Comparison of ENCODE assay signal across 10 cellular contexts in genomic region chr11:134277176-134278001, GRCh38. TPM values are rescaled to one million over a fixed set of nuclear protein-coding genes. Genes with fewer than 3 reads are reported as not detected.
DNase-seq lines count a peak whose midpoint lies in the region; ATAC-seq, FAIRE-seq and TF ChIP-seq lines count a peak whose summit lies in the region.
"Had no signal": no experiment of that assay in that cellular context is flagged by ENCODE, and none has a peak within 500 bp of the region (broad histone marks: within the 10 kb centered on the region; RNA-seq: fewer than 3 reads in every experiment).

No MANE protein-coding gene starts in this region.

- no peaks in the 10 kb centered on the region for H3K79me2 ChIP-seq in K562 (ENCODE audit: control insufficient read depth, insufficient read depth, low read length)

- no peak overlapping the region for H3K4me2 ChIP-seq in K562 (ENCODE audit: insufficient read depth, low read length)
- H3K4me2 ChIP-seq in mesenchymal stem cell (ENCODE audit: low read length, poor library complexity, severe bottlenecking): peak overlapping the region; percentile 98

- no peak overlapping the region for H2BK12ac ChIP-seq in mesenchymal stem cell (ENCODE audit: low read length in 2 of 2)

- TF ChIP-seq CTCF in right atrium auricular region (IDR thresholded peaks at IDR 0.05) (no peak), K562 (IDR thresholded peaks at IDR 0.05 in 2 of 3, conservative IDR thresholded peaks at IDR 0.05 in 1 of 3; ENCODE audit: insufficient read depth in 2 of 3, low read depth in 1 of 3, low read length in 3 of 3) (no peak)

- no peak overlapping the region for H3K14ac ChIP-seq in mesenchymal stem cell (ENCODE audit: low read length in 2 of 2)

- peak overlapping the region in 1 of 2 experiments; percentile 77 for H3K23ac ChIP-seq in mesenchymal stem cell (ENCODE audit: low read length in 2 of 2)

- ATAC-seq in left cardiac atrium (no peak), K562 (no peak), HG02610 (IDR thresholded peaks at IDR 0.05; ENCODE audit: unreplicated experiment) (no peak)

- no peak for TF ChIP-seq RAD21 in K562 (CRISPR knock-in tag; conservative IDR thresholded peaks at IDR 0.05 in 1 of 2, IDR thresholded peaks at IDR 0.05 in 1 of 2)

- H4K8ac ChIP-seq in mesenchymal stem cell (ENCODE audit: low read length): no peak overlapping the region

- H2BK5ac ChIP-seq in mesenchymal stem cell (ENCODE audit: low read depth, low read length, poor library complexity, severe bottlenecking): no peak overlapping the region

- H2BK120ac ChIP-seq in mesenchymal stem cell (ENCODE audit: low read depth, low read length): no peak overlapping the region

- no peak overlapping the region for H2BK15ac ChIP-seq in mesenchymal stem cell (ENCODE audit: low read depth, poor library complexity, severe bottlenecking)

- in situ Hi-C loops in K562 (cut with MboI): no loop called here

- H4K20me1 ChIP-seq in K562 (replicated peaks; ENCODE audit: control insufficient read depth, insufficient read depth, low read length): 0 out of 2 replicates have a peak, but pooled peaks cover under 1% of the 10 kb centered on the region

- no peak overlapping the region for H2AK5ac ChIP-seq in mesenchymal stem cell (ENCODE audit: low read length, severe bottlenecking)

- no peak for TF ChIP-seq POLR2A in K562 (conservative IDR thresholded peaks at IDR 0.05)

- no peak overlapping the region for H4K91ac ChIP-seq in mesenchymal stem cell (ENCODE audit: low read length)

- CTCF ChIA-PET in K562 (lab: Yijun Ruan, JAX; ENCODE audit: low intra/inter-chr PET ratio): no interaction called here

- H2AFZ ChIP-seq in K562 (ENCODE audit: low read depth, low read length) (no peak overlapping the region), mesenchymal stem cell (ENCODE audit: low read depth, low read length) (no peak overlapping the region)

- no peak overlapping the region for H3K27ac ChIP-seq in right atrium auricular region
- H3K27ac ChIP-seq in K562 (ENCODE audit: extremely low read depth, low read depth, low read length): no peak overlapping the region
- H3K27ac ChIP-seq in mesenchymal stem cell (ENCODE audit: low read length, poor library complexity, severe bottlenecking): no peak overlapping the region

- DNase-seq in right atrium auricular region (ENCODE audit: low spot score) (peak; percentile 32), left cardiac atrium (no peak), K562 (ENCODE audit: extremely low read depth in 1 of 4, low spot score in 3 of 4) (peak in 1 of 4 experiments; percentile 6), mesenchymal stem cell (no peak), Kasumi-1 (lab: John Stamatoyannopoulos, UW) (no peak), NCI-H446 treated with DMSO at 0.1 percent for 48 hours (lab: John Stamatoyannopoulos, UW) (no peak), RCC 7860 (ENCODE audit: low spot score) (no peak)
- DNase-seq: DMS 273 treated with DMSO at 0.1 percent for 48 hours; stimulated activated CD4-positive, alpha-beta T cell treated with anti-CD3 and anti-CD28 coated beads, Interleukin-4, amount 100 ng/mL, for 24 hours had no signal

- H3K9me3 ChIP-seq in right atrium auricular region (no peaks in the 10 kb centered on the region), K562 (replicated peaks; ENCODE audit: control insufficient read depth, insufficient read depth, low read depth, low read length) (no peaks in the 10 kb centered on the region), mesenchymal stem cell (ENCODE audit: control insufficient read depth, low read length) (no peaks in the 10 kb centered on the region)

- WGBS in K562 (ENCODE audit: insufficient coverage, low coverage, missing lambda C conversion rate): 20% methylated on average over 33 of the region's 36 CpGs
- 19% methylated on average over 36 of the region's 36 CpGs for WGBS in mesenchymal stem cell

- H3K4me3 ChIP-seq in right atrium auricular region (peak overlapping the region in 1 of 2 donors; percentile 42), K562 (no peak overlapping the region), mesenchymal stem cell (ENCODE audit: insufficient read depth in 1 of 2, low read depth in 1 of 2, low read length in 2 of 2) (peak overlapping the region in 1 of 2 experiments; percentile 41)

- no peak overlapping the region for H3K9ac ChIP-seq in K562 (ENCODE audit: insufficient read depth in 1 of 2, low read depth in 2 of 2, low read length in 2 of 2)
- no peak overlapping the region for H3K9ac ChIP-seq in mesenchymal stem cell (ENCODE audit: low read length)

- POLR2A ChIA-PET in K562 (lab: Yijun Ruan, JAX): interaction anchor here (1.5 kb wide), 1 partner anchor 15 kb away, joined by 6 read pairs; no protein-coding TSS in a partner anchor

- H3K4ac ChIP-seq in mesenchymal stem cell (ENCODE audit: low read depth in 1 of 2, low read length in 2 of 2): no peak overlapping the region

- no peak overlapping the region for H3K18ac ChIP-seq in mesenchymal stem cell (ENCODE audit: low read depth in 1 of 2, low read length in 2 of 2)

- H3K27me3 ChIP-seq in right atrium auricular region (peaks cover 30 to 44% of the 10 kb centered on the region in 2 donors), K562 (ENCODE audit: control insufficient read depth in 2 of 2, insufficient read depth in 2 of 2, low read length in 2 of 2) (peaks cover 50 to 57% of the 10 kb centered on the region in 2 experiments), mesenchymal stem cell (ENCODE audit: control insufficient read depth in 1 of 2, insufficient read depth in 1 of 2, low read length in 2 of 2) (peaks cover 54 to 73% of the 10 kb centered on the region in 2 experiments)

- peaks cover 0 to 22% of the 10 kb centered on the region in 2 donors for H3K4me1 ChIP-seq in right atrium auricular region
- H3K4me1 ChIP-seq in K562 (replicated peaks in 1 of 2; ENCODE audit: control insufficient read depth in 2 of 2, insufficient read depth in 2 of 2, low read length in 2 of 2): peaks cover 5 to 17% of the 10 kb centered on the region in 2 experiments; a peak in 3 of 5 replicates
- H3K4me1 ChIP-seq in mesenchymal stem cell (ENCODE audit: control insufficient read depth, insufficient read depth, low read depth, low read length): peaks cover 17% of the 10 kb centered on the region

- H3K9me1 ChIP-seq in K562 (ENCODE audit: control insufficient read depth, insufficient read depth, low read length): no peaks in the 10 kb centered on the region

- no peaks in the 10 kb centered on the region for H3K79me1 ChIP-seq in mesenchymal stem cell (replicated peaks; ENCODE audit: low read length, poor library complexity, severe bottlenecking)

- no peak for TF ChIP-seq EP300 in K562 (IDR thresholded peaks at IDR 0.05; ENCODE audit: low read length)

- peak; percentile 56 for FAIRE-seq in K562 (lab: Jason Lieb, UNC)
- no peak for FAIRE-seq in RCC 7860 (lab: Jason Lieb, UNC)

- H3K36me3 ChIP-seq in right atrium auricular region (no peaks in the 10 kb centered on the region), K562 (ENCODE audit: control insufficient read depth, insufficient read depth, low read length) (no peaks in the 10 kb centered on the region), mesenchymal stem cell (ENCODE audit: control insufficient read depth in 1 of 2, insufficient read depth in 2 of 2, low read depth in 1 of 2, low read length in 2 of 2) (no peaks in the 10 kb centered on the region)

- no TSS peak for BruUV-seq in K562 (replicated peaks; lab: Mats Ljungman, UMichigan)

- intact Hi-C loops in left cardiac atrium (cut with DNase I): no loop called here
- intact Hi-C loops in K562 (cut with micrococcal nuclease): no loop called here

RNA-seq across cellular contexts. Expression of gene GLB1L3, which starts 1.2 kb away (rescaled TPM):
- total RNA-seq in right atrium auricular region (not detected), left cardiac atrium (not detected), K562 (2014; rRNA removed) (0.20 and 3.3 TPM in 2 replicates), K562 (2014; rRNA removed; fragmentation: Illumina TruSeq; extraction: Trizol) (0.51 and 1.3 TPM in 2 replicates), K562 (2015; rRNA removed; fragmentation: Illumina TruSeq; extraction: Trizol) (0.43 and 0.72 TPM in 2 replicates), K562 (2021) (0.27 and 0.36 TPM in 2 replicates)
- 2.1 and 2.8 TPM in 2 replicates for total RNA-seq in K562 (2011; cell fraction: chromatin; rRNA removed; ENCODE audit: low replicate concordance)
- total RNA-seq in K562 (2011; cell fraction: nucleolus; rRNA removed): 0.67 and 1.6 TPM in 2 replicates
- 0.88 and 2.4 TPM in 2 replicates for total RNA-seq in K562 (2011; cell fraction: nucleoplasm; rRNA removed)
- polyA plus RNA-seq in K562 (2011; rRNA removed) (0.08 and 0.67 TPM in 2 replicates), K562 (2014; fragmentation: Illumina TruSeq; extraction: Trizol) (0.40 and 0.59 TPM in 2 replicates), K562 (2014; fragmentation: Nextera tagmentation; extraction: Ambion mirVana) (under 1 TPM; 0.18 to 0.30 TPM), K562 (2014; rRNA removed) (0.49 and 0.59 TPM in 2 replicates)
- polyA plus RNA-seq in K562 (2011; cell fraction: cytosol; rRNA removed): 0.06 and 0.55 TPM in 2 replicates
- polyA plus RNA-seq in K562 (2011; cell fraction: nucleus; rRNA removed): 0.29 and 3.6 TPM in 2 replicates
- polyA plus RNA-seq in K562 (2012): 0.36 and 0.54 TPM in 2 replicates
- 0.09 and 0.35 TPM in 2 replicates for polyA minus RNA-seq in K562 (2011; rRNA and poly(A)+ RNA removed)
- polyA minus RNA-seq in K562 (2011; cell fraction: cytosol; rRNA and poly(A)+ RNA removed): not detected in 2 replicates
- polyA minus RNA-seq in K562 (2011; cell fraction: nucleus; rRNA and poly(A)+ RNA removed): 0.11 and 1.3 TPM in 2 replicates
- not detected for polyA plus RNA-seq in mesenchymal stem cell (2013, experiment 1 of 2)
- polyA plus RNA-seq in mesenchymal stem cell (2013, experiment 2 of 2): not detected

RNA-seq across cellular contexts. Expression of gene ACAD8, which starts 24.0 kb away (rescaled TPM):
- total RNA-seq in right atrium auricular region (10 to 100 TPM; 17.6 to 32.9 TPM), left cardiac atrium (10 to 100 TPM; 25.7 to 27.3 TPM), K562 (2014; rRNA removed) (17.7 and 22.5 TPM in 2 replicates), K562 (2014; rRNA removed; fragmentation: Illumina TruSeq; extraction: Trizol) (19.6 and 20.1 TPM in 2 replicates), K562 (2015; rRNA removed; fragmentation: Illumina TruSeq; extraction: Trizol) (16.3 and 18.1 TPM in 2 replicates), K562 (2021) (20.2 and 23.5 TPM in 2 replicates)
- 132 and 161 TPM in 2 replicates for total RNA-seq in K562 (2011; cell fraction: chromatin; rRNA removed; ENCODE audit: low replicate concordance)
- total RNA-seq in K562 (2011; cell fraction: nucleolus; rRNA removed): 66.5 and 78.0 TPM in 2 replicates
- 105 and 118 TPM in 2 replicates for total RNA-seq in K562 (2011; cell fraction: nucleoplasm; rRNA removed)
- polyA plus RNA-seq in K562 (2011; rRNA removed) (21.1 and 31.6 TPM in 2 replicates), K562 (2014; fragmentation: Illumina TruSeq; extraction: Trizol) (17.8 and 20.7 TPM in 2 replicates), K562 (2014; fragmentation: Nextera tagmentation; extraction: Ambion mirVana) (10 to 100 TPM in 1 of 2 experiments, 1 to 10 TPM in 1; 6.5 to 11.5 TPM), K562 (2014; rRNA removed) (34.0 and 34.1 TPM in 2 replicates)
- 14.1 and 16.0 TPM in 2 replicates for polyA plus RNA-seq in K562 (2011; cell fraction: cytosol; rRNA removed)
- 118 and 168 TPM in 2 replicates for polyA plus RNA-seq in K562 (2011; cell fraction: nucleus; rRNA removed)
- polyA plus RNA-seq in K562 (2012): 16.8 and 23.4 TPM in 2 replicates
- 14.4 and 24.6 TPM in 2 replicates for polyA minus RNA-seq in K562 (2011; rRNA and poly(A)+ RNA removed)
- polyA minus RNA-seq in K562 (2011; cell fraction: cytosol; rRNA and poly(A)+ RNA removed): 5.9 and 9.4 TPM in 2 replicates
- polyA minus RNA-seq in K562 (2011; cell fraction: nucleus; rRNA and poly(A)+ RNA removed): 38.9 and 43.2 TPM in 2 replicates
- polyA plus RNA-seq in mesenchymal stem cell (2013, experiment 1 of 2): 12.4 TPM
- polyA plus RNA-seq in mesenchymal stem cell (2013, experiment 2 of 2): 12.3 TPM

RNA-seq across cellular contexts. Expression of gene THYN1, which starts 24.2 kb away (rescaled TPM):
- 10 to 100 TPM; 35.8 to 47.1 TPM for total RNA-seq in right atrium auricular region
- 10 to 100 TPM; 32.5 to 37.1 TPM for total RNA-seq in left cardiac atrium
- 26.3 and 28.8 TPM in 2 replicates for total RNA-seq in K562 (2011; cell fraction: chromatin; rRNA removed; ENCODE audit: low replicate concordance)
- 18.2 and 18.9 TPM in 2 replicates for total RNA-seq in K562 (2011; cell fraction: nucleolus; rRNA removed)
- total RNA-seq in K562 (2011; cell fraction: nucleoplasm; rRNA removed): 23.1 and 24.7 TPM in 2 replicates
- total RNA-seq in K562 (2014; rRNA removed): 68.3 and 79.8 TPM in 2 replicates
- 104 and 113 TPM in 2 replicates for total RNA-seq in K562 (2014; rRNA removed; fragmentation: Illumina TruSeq; extraction: Trizol)
- total RNA-seq in K562 (2015; rRNA removed; fragmentation: Illumina TruSeq; extraction: Trizol): 103 and 106 TPM in 2 replicates
- total RNA-seq in K562 (2021): 54.9 and 56.2 TPM in 2 replicates
- polyA plus RNA-seq in K562 (2011; rRNA removed): 58.0 and 93.7 TPM in 2 replicates
- 41.1 and 45.2 TPM in 2 replicates for polyA plus RNA-seq in K562 (2011; cell fraction: cytosol; rRNA removed)
- 59.7 and 73.2 TPM in 2 replicates for polyA plus RNA-seq in K562 (2011; cell fraction: nucleus; rRNA removed)
- 63.3 and 76.8 TPM in 2 replicates for polyA plus RNA-seq in K562 (2012)
- 100 and 124 TPM in 2 replicates for polyA plus RNA-seq in K562 (2014; fragmentation: Illumina TruSeq; extraction: Trizol)
- polyA plus RNA-seq in K562 (2014; fragmentation: Nextera tagmentation; extraction: Ambion mirVana): 100 to 1,000 TPM; 229 to 279 TPM
- polyA plus RNA-seq in K562 (2014; rRNA removed): 80.1 and 80.4 TPM in 2 replicates
- 64.3 and 99.7 TPM in 2 replicates for polyA minus RNA-seq in K562 (2011; rRNA and poly(A)+ RNA removed)
- 26.5 and 40.5 TPM in 2 replicates for polyA minus RNA-seq in K562 (2011; cell fraction: cytosol; rRNA and poly(A)+ RNA removed)
- polyA minus RNA-seq in K562 (2011; cell fraction: nucleus; rRNA and poly(A)+ RNA removed): 13.3 and 25.0 TPM in 2 replicates
- 42.7 TPM for polyA plus RNA-seq in mesenchymal stem cell (2013, experiment 1 of 2)
- polyA plus RNA-seq in mesenchymal stem cell (2013, experiment 2 of 2): 42.4 TPM

RNA-seq across cellular contexts. Expression of gene VPS26B, which starts 52.9 kb away (rescaled TPM):
- total RNA-seq in right atrium auricular region (10 to 100 TPM; 24.9 to 25.1 TPM), left cardiac atrium (10 to 100 TPM; 25.7 to 29.4 TPM), K562 (2014; rRNA removed) (25.0 and 33.0 TPM in 2 replicates), K562 (2014; rRNA removed; fragmentation: Illumina TruSeq; extraction: Trizol) (19.3 and 22.4 TPM in 2 replicates), K562 (2015; rRNA removed; fragmentation: Illumina TruSeq; extraction: Trizol) (26.8 and 27.4 TPM in 2 replicates), K562 (2021) (35.4 and 35.7 TPM in 2 replicates)
- 89.1 and 102 TPM in 2 replicates for total RNA-seq in K562 (2011; cell fraction: chromatin; rRNA removed; ENCODE audit: low replicate concordance)
- total RNA-seq in K562 (2011; cell fraction: nucleolus; rRNA removed): 45.5 and 52.4 TPM in 2 replicates
- total RNA-seq in K562 (2011; cell fraction: nucleoplasm; rRNA removed): 66.4 and 92.1 TPM in 2 replicates
- polyA plus RNA-seq in K562 (2011; rRNA removed) (31.1 and 43.3 TPM in 2 replicates), K562 (2014; fragmentation: Illumina TruSeq; extraction: Trizol) (34.5 and 34.8 TPM in 2 replicates), K562 (2014; fragmentation: Nextera tagmentation; extraction: Ambion mirVana) (1 to 10 TPM; 3.5 to 4.6 TPM), K562 (2014; rRNA removed) (26.2 and 27.5 TPM in 2 replicates)
- polyA plus RNA-seq in K562 (2011; cell fraction: cytosol; rRNA removed): 24.6 and 33.1 TPM in 2 replicates
- 75.7 and 97.6 TPM in 2 replicates for polyA plus RNA-seq in K562 (2011; cell fraction: nucleus; rRNA removed)
- 29.7 and 43.3 TPM in 2 replicates for polyA plus RNA-seq in K562 (2012)
- 37.3 and 53.1 TPM in 2 replicates for polyA minus RNA-seq in K562 (2011; rRNA and poly(A)+ RNA removed)
- polyA minus RNA-seq in K562 (2011; cell fraction: cytosol; rRNA and poly(A)+ RNA removed): 16.9 and 28.7 TPM in 2 replicates
- polyA minus RNA-seq in K562 (2011; cell fraction: nucleus; rRNA and poly(A)+ RNA removed): 30.3 and 33.9 TPM in 2 replicates
- 35.7 TPM for polyA plus RNA-seq in mesenchymal stem cell (2013, experiment 1 of 2)
- polyA plus RNA-seq in mesenchymal stem cell (2013, experiment 2 of 2): 35.5 TPM

RNA-seq across cellular contexts. Expression of gene NCAPD3, which starts 53.6 kb away (rescaled TPM):
- total RNA-seq in right atrium auricular region (1 to 10 TPM; 4.0 to 5.5 TPM), left cardiac atrium (10 to 100 TPM in 1 of 2 donors, 1 to 10 TPM in 1; 9.4 to 11.5 TPM), K562 (2014; rRNA removed) (44.7 and 63.0 TPM in 2 replicates), K562 (2014; rRNA removed; fragmentation: Illumina TruSeq; extraction: Trizol) (58.4 and 58.6 TPM in 2 replicates), K562 (2015; rRNA removed; fragmentation: Illumina TruSeq; extraction: Trizol) (59.1 and 61.1 TPM in 2 replicates), K562 (2021) (76.4 and 76.5 TPM in 2 replicates)
- total RNA-seq in K562 (2011; cell fraction: chromatin; rRNA removed; ENCODE audit: low replicate concordance): 161 and 213 TPM in 2 replicates
- 96.2 and 111 TPM in 2 replicates for total RNA-seq in K562 (2011; cell fraction: nucleolus; rRNA removed)
- total RNA-seq in K562 (2011; cell fraction: nucleoplasm; rRNA removed): 111 and 112 TPM in 2 replicates
- polyA plus RNA-seq in K562 (2011; rRNA removed) (50.8 and 80.6 TPM in 2 replicates), K562 (2014; fragmentation: Illumina TruSeq; extraction: Trizol) (60.4 and 68.3 TPM in 2 replicates), K562 (2014; fragmentation: Nextera tagmentation; extraction: Ambion mirVana) (10 to 100 TPM; 23.6 to 39.8 TPM), K562 (2014; rRNA removed) (57.8 and 61.7 TPM in 2 replicates)
- polyA plus RNA-seq in K562 (2011; cell fraction: cytosol; rRNA removed): 45.0 and 66.4 TPM in 2 replicates
- 107 and 166 TPM in 2 replicates for polyA plus RNA-seq in K562 (2011; cell fraction: nucleus; rRNA removed)
- polyA plus RNA-seq in K562 (2012): 43.1 and 54.7 TPM in 2 replicates
- 76.1 and 138 TPM in 2 replicates for polyA minus RNA-seq in K562 (2011; rRNA and poly(A)+ RNA removed)
- polyA minus RNA-seq in K562 (2011; cell fraction: cytosol; rRNA and poly(A)+ RNA removed): 39.0 and 61.6 TPM in 2 replicates
- polyA minus RNA-seq in K562 (2011; cell fraction: nucleus; rRNA and poly(A)+ RNA removed): 69.3 and 81.5 TPM in 2 replicates
- 6.7 TPM for polyA plus RNA-seq in mesenchymal stem cell (2013, experiment 1 of 2)
- polyA plus RNA-seq in mesenchymal stem cell (2013, experiment 2 of 2): 6.5 TPM
